ENCODE assay signal across 31 cellular contexts in the genomic region with DNA sequence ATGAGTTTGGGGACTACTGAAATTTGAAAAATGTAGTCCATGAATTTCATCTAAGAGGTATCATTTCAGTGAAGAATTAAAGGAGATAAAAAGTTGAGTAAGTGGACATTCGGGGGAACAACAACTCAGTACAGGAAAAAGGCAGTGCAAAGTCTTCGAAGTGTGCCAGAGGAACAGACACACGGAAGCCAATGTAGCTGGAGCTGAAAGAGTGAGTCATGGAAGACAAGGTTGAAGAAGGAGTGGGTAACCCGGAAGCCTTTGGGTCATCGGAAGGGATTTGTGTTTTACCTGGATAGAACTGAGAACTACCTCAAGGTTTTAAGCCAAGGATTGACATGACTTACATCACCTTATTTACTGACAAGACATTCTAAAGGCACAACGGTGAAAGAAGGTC.
"Had no signal": no experiment of that assay in that cellular context is flagged by ENCODE, and none has a peak within 500 bp of the region (broad histone marks: within the 10 kb centered on the region; RNA-seq: fewer than 3 reads in every experiment).

No MANE protein-coding gene starts in this region.

- H3K4me1 ChIP-seq: colonic mucosa, esophagus squamous epithelium, gastrocnemius medialis, left lung, lower lobe of right lung had no signal

- H3K79me2 ChIP-seq: hepatocyte had no signal

- H3K27me3 Mint-ChIP-seq: dendritic cell treated with granulocyte-macrophage colony-stimulating factor and Interleukin-4, amounts not matched to agents 40 ng/mL and 50 ng/mL, for 4 days; effector memory CD8-positive, alpha-beta T cell; naive B cell had no signal

- H3K27me3 ChIP-seq: colonic mucosa, esophagus squamous epithelium, gastrocnemius medialis, hepatocyte, left lung had no signal

- H3K9me3 ChIP-seq: gastrocnemius medialis, lower lobe of right lung, mucosa of descending colon had no signal

- H3K4me2 ChIP-seq: hepatocyte had no signal

- H3K4me1 Mint-ChIP-seq: endodermal cell; immature natural killer cell; mesothelial cell of epicardium; naive B cell; naive thymus-derived CD8-positive, alpha-beta T cell had no signal

- H3K4me3 Mint-ChIP-seq: dendritic cell treated with granulocyte-macrophage colony-stimulating factor and Interleukin-4, amounts not matched to agents 40 ng/mL and 50 ng/mL, for 4 days; effector memory CD8-positive, alpha-beta T cell; endodermal cell; immature natural killer cell; mesothelial cell of epicardium; naive B cell; naive thymus-derived CD8-positive, alpha-beta T cell had no signal

- H3K36me3 ChIP-seq: colonic mucosa, esophagus squamous epithelium, gastrocnemius medialis, left lung, lower lobe of right lung had no signal

- H3K9me3 Mint-ChIP-seq: endodermal cell had no signal

- H3K36me3 Mint-ChIP-seq: immature natural killer cell; mesothelial cell of epicardium; naive B cell; naive thymus-derived CD8-positive, alpha-beta T cell had no signal

- ATAC-seq: effector memory CD8-positive, alpha-beta T cell; esophagus mucosa; gastrocnemius medialis; left cardiac atrium; left lung; left ventricle myocardium superior; lower lobe of right lung; mucosa of descending colon; naive thymus-derived CD8-positive, alpha-beta T cell had no signal

- FAIRE-seq: endometrium, kidney had no signal

- H3K4me3 ChIP-seq: colonic mucosa, esophagus squamous epithelium, gastrocnemius medialis, hepatocyte, left lung, lower lobe of right lung, mucosa of descending colon had no signal

- DNase-seq: colonic mucosa; cortex of kidney; effector CD8-positive, alpha-beta T cell; effector memory CD8-positive, alpha-beta T cell; endodermal cell; erythroblast; esophagus squamous epithelium; foreskin fibroblast; foreskin melanocyte; gastrocnemius medialis; glutamatergic neuron; head of caudate nucleus; hypothalamus; immature natural killer cell; islet precursor cell; kidney; kidney glomerular epithelial cell; left cardiac atrium; left lung; left ventricle myocardium superior; lower lobe of right lung; mesenchymal stem cell; mucosa of descending colon; naive B cell; naive thymus-derived CD8-positive, alpha-beta T cell had no signal

- H3K27ac ChIP-seq: colonic mucosa, epithelial cell of prostate, esophagus squamous epithelium, gastrocnemius medialis, hepatocyte, left lung, lower lobe of right lung had no signal

- H3K27ac Mint-ChIP-seq: dendritic cell treated with granulocyte-macrophage colony-stimulating factor and Interleukin-4, amounts not matched to agents 40 ng/mL and 50 ng/mL, for 4 days; effector memory CD8-positive, alpha-beta T cell; endodermal cell; immature natural killer cell; mesothelial cell of epicardium; naive B cell; naive thymus-derived CD8-positive, alpha-beta T cell had no signal

- H2AFZ ChIP-seq: hepatocyte had no signal
